ENCODE assay signal across 2 cellular contexts in genomic region chr2:17757321-17757720, GRCh38.
TF ChIP-seq lines count a peak whose summit lies in the region.

No MANE protein-coding gene starts in this region.

TF ChIP-seq in A549, 52 proteins besides CTCF, POLR2A, EP300 and RAD21:
- TF ChIP-seq KDM5A (IDR thresholded peaks at IDR 0.05) (0 out of 2 replicates have a peak, but pooled peaks have one; percentile 7), TP53 (CRISPR knock-in tag; IDR thresholded peaks at IDR 0.05) (no peak)

TF ChIP-seq in SK-N-SH treated with all-trans-retinoic acid at 6 μM for 48 hours, 23 proteins besides CTCF, POLR2A, EP300 and RAD21:
- TF ChIP-seq TSHZ2 (CRISPR knock-in tag; IDR thresholded peaks at IDR 0.05) (no peak), RARB (CRISPR knock-in tag; IDR thresholded peaks at IDR 0.05) (no peak), CREB5 (CRISPR knock-in tag; IDR thresholded peaks at IDR 0.05; ENCODE audit: low read depth) (no peak), ZNF565 (CRISPR knock-in tag; conservative IDR thresholded peaks at IDR 0.05; ENCODE audit: low read depth) (no peak), ZC3H10 (CRISPR knock-in tag; IDR thresholded peaks at IDR 0.05) (no peak), ISL1 (CRISPR knock-in tag; IDR thresholded peaks at IDR 0.05) (no peak), ZNF8 (CRISPR knock-in tag; IDR thresholded peaks at IDR 0.05) (no peak), TCF4 (CRISPR knock-in tag; IDR thresholded peaks at IDR 0.05; ENCODE audit: borderline replicate concordance) (no peak), ZNF70 (CRISPR knock-in tag; IDR thresholded peaks at IDR 0.05) (no peak), POU6F1 (CRISPR knock-in tag; IDR thresholded peaks at IDR 0.05; ENCODE audit: borderline replicate concordance, low read depth) (no peak), ZFP3 (CRISPR knock-in tag; IDR thresholded peaks at IDR 0.05) (no peak), ZFP30 (CRISPR knock-in tag; IDR thresholded peaks at IDR 0.05) (no peak), SNAI2 (CRISPR knock-in tag; IDR thresholded peaks at IDR 0.05) (no peak)
